8 cellular contexts compared by ENCODE assay signal in genomic region chr9:26975728-26976707, GRCh38. TPM values are rescaled to one million over a fixed set of nuclear protein-coding genes. Genes with fewer than 3 reads are reported as not detected.
DNase-seq lines count a peak whose midpoint lies in the region; ATAC-seq and TF ChIP-seq lines count a peak whose summit lies in the region.

No MANE protein-coding gene starts in this region.

- DNase-seq in activated CD4-positive, alpha-beta T cell treated with anti-CD3 and anti-CD28 coated beads for 48 hours, result peak; percentile 6
- DNase-seq in activated CD4-positive, alpha-beta T cell treated with anti-CD3 and anti-CD28 coated beads, Interleukin-2, amount 50 U/mL, for 48 hours, result no peak
- peak; percentile 20 for DNase-seq in OCI-LY7 (ENCODE audit: low spot score)
- peak; percentile 23 to 51 for DNase-seq in fibroblast of lung (ENCODE audit: low read depth in 2 of 2)
- DNase-seq in trophoblast cell, result peak; percentile 50 to 74

- H2AK5ac ChIP-seq in trophoblast cell (ENCODE audit: low read length), result peak overlapping the region; percentile 13

- peak overlapping the region; percentile 76 for H3K14ac ChIP-seq in trophoblast cell (ENCODE audit: low read length)

- no peaks in the 10 kb centered on the region for H3K27me3 ChIP-seq in fibroblast of lung (ENCODE audit: control insufficient read depth, insufficient read depth, low read length)
- no peaks in the 10 kb centered on the region for H3K27me3 ChIP-seq in trophoblast cell (ENCODE audit: insufficient read depth, low read length)

- no peak overlapping the region for H3K18ac ChIP-seq in trophoblast cell (ENCODE audit: low read length)

- POLR2A ChIA-PET in OCI-LY7 (lab: Charles Lee), result interaction anchor here (0.8 to 0.9 kb wide), 2 partner anchors 14 to 175 kb away, joined by 3 read pairs; no protein-coding TSS in a partner anchor

- H3K9me3 ChIP-seq in OCI-LY7 (ENCODE audit: low read length), result no peaks in the 10 kb centered on the region
- no peaks in the 10 kb centered on the region for H3K9me3 ChIP-seq in fibroblast of lung (ENCODE audit: control insufficient read depth, insufficient read depth, low read depth, low read length)
- no peaks in the 10 kb centered on the region for H3K9me3 ChIP-seq in trophoblast cell (ENCODE audit: insufficient read depth, low read depth, low read length)

- no peaks in the 10 kb centered on the region for H4K20me1 ChIP-seq in OCI-LY7 (ENCODE audit: insufficient read depth, low read length)
- no peaks in the 10 kb centered on the region for H4K20me1 ChIP-seq in fibroblast of lung (ENCODE audit: control insufficient read depth, extremely low read depth, insufficient read depth, low read length)

- WGBS in trophoblast cell (ENCODE audit: extremely low coverage, insufficient coverage, insufficient read length), result no CpG with 5 or more reads among the region's 18 CpGs

- no TSS peak for BruUV-seq in OCI-LY7 (replicated peaks; lab: Mats Ljungman, UMichigan)

- peak overlapping the region; percentile 86 for H2BK120ac ChIP-seq in trophoblast cell (ENCODE audit: insufficient read depth, low read length, poor library complexity)

- H3K23ac ChIP-seq in trophoblast cell (ENCODE audit: low read length), result no peak overlapping the region

- peak overlapping the region; percentile 8 for H4K8ac ChIP-seq in trophoblast cell (ENCODE audit: low read depth, low read length)

- TF ChIP-seq CTCF in OCI-LY7 (conservative IDR thresholded peaks at IDR 0.05; ENCODE audit: low read length) (peak; percentile 56), fibroblast of lung (conservative IDR thresholded peaks at IDR 0.05 in 1 of 2, IDR thresholded peaks at IDR 0.05 in 1 of 2; ENCODE audit: low read depth in 1 of 2, low read length in 2 of 2) (peak; percentile 50 to 52)

- H3K36me3 ChIP-seq in OCI-LY7 (ENCODE audit: insufficient read depth, low read length) (no peaks in the 10 kb centered on the region), fibroblast of lung (ENCODE audit: control insufficient read depth, insufficient read depth, low read length) (no peaks in the 10 kb centered on the region), trophoblast cell (ENCODE audit: control insufficient read depth in 1 of 2, insufficient read depth in 2 of 2, low read length in 2 of 2) (no peaks in the 10 kb centered on the region)

- intact Hi-C loops in OCI-LY7 (cut with micrococcal nuclease; ENCODE audit: unreplicated experiment), result loop anchor here (1.0 kb wide), 1 partner anchor 232 kb away; no protein-coding TSS in a partner anchor

- peak overlapping the region; percentile 84 for H4K91ac ChIP-seq in trophoblast cell (ENCODE audit: low read depth, low read length)

- H3K27ac ChIP-seq in OCI-LY7 (ENCODE audit: low read depth, low read length, poor library complexity, severe bottlenecking), result no peak overlapping the region
- no peak overlapping the region for H3K27ac ChIP-seq in fibroblast of lung (ENCODE audit: insufficient read depth, low read length)
- H3K27ac ChIP-seq in trophoblast cell (ENCODE audit: low read depth, low read length), result no peak overlapping the region

- H3K4me1 ChIP-seq in OCI-LY7 (ENCODE audit: insufficient read depth, low read length, poor library complexity, severe bottlenecking) (no peaks in the 10 kb centered on the region), fibroblast of lung (ENCODE audit: control insufficient read depth, extremely low read depth, insufficient read depth, low read length) (no peaks in the 10 kb centered on the region), trophoblast cell (ENCODE audit: control insufficient read depth in 1 of 2, insufficient read depth in 2 of 2, low read length in 2 of 2) (no peaks in the 10 kb centered on the region)

- H3K79me2 ChIP-seq in OCI-LY7 (ENCODE audit: insufficient read depth, low read depth, low read length), result no peaks in the 10 kb centered on the region
- H3K79me2 ChIP-seq in fibroblast of lung (ENCODE audit: control insufficient read depth, insufficient read depth, low read length), result no peaks in the 10 kb centered on the region
- H3K79me2 ChIP-seq in trophoblast cell (ENCODE audit: control insufficient read depth, insufficient read depth, low read length, poor library complexity), result no peaks in the 10 kb centered on the region

- H3K4me2 ChIP-seq in OCI-LY7 (ENCODE audit: low read length) (no peak overlapping the region), fibroblast of lung (ENCODE audit: extremely low read depth, insufficient read depth, low read length) (no peak overlapping the region), trophoblast cell (ENCODE audit: low read length) (no peak overlapping the region)

- peak overlapping the region; percentile 35 for H4K12ac ChIP-seq in trophoblast cell (ENCODE audit: low read depth, low read length)

- H3K9ac ChIP-seq in fibroblast of lung (ENCODE audit: insufficient read depth, low read length) (no peak overlapping the region), trophoblast cell (ENCODE audit: low read length) (no peak overlapping the region)

- H3K9me2 ChIP-seq in OCI-LY7 (ENCODE audit: insufficient read depth, low read length), result no peaks in the 10 kb centered on the region

- CTCF ChIA-PET in OCI-LY7 (lab: Charles Lee; ENCODE audit: unreplicated experiment), result no interaction called here

- H3K79me1 ChIP-seq in trophoblast cell (ENCODE audit: low read length), result peaks cover 3% of the 10 kb centered on the region

- peak overlapping the region; percentile 51 for H2BK12ac ChIP-seq in trophoblast cell (ENCODE audit: low read length)

- H3K4me3 ChIP-seq in OCI-LY7 (ENCODE audit: low read depth, low read length, poor library complexity, severe bottlenecking), result no peak overlapping the region
- H3K4me3 ChIP-seq in fibroblast of lung (replicated peaks in 1 of 4; ENCODE audit: control extremely low read depth in 1 of 4, insufficient read depth in 1 of 4, low read depth in 3 of 4, low read length in 4 of 4), result no peak overlapping the region
- H3K4me3 ChIP-seq in trophoblast cell (ENCODE audit: low read depth, low read length), result no peak overlapping the region

- no peak overlapping the region for H2AFZ ChIP-seq in OCI-LY7 (ENCODE audit: low read length)
- H2AFZ ChIP-seq in fibroblast of lung (ENCODE audit: low read length), result peak overlapping the region; percentile 47
- no peak overlapping the region for H2AFZ ChIP-seq in trophoblast cell (ENCODE audit: insufficient read depth, low read length, poor library complexity)

- peak overlapping the region; percentile 67 for H2BK5ac ChIP-seq in trophoblast cell (ENCODE audit: low read depth, low read length, poor library complexity)

- ATAC-seq in HG02623 (IDR thresholded peaks at IDR 0.05; ENCODE audit: unreplicated experiment) (no peak), GM21825 (IDR thresholded peaks at IDR 0.05; ENCODE audit: unreplicated experiment) (no peak), HG03159 (IDR thresholded peaks at IDR 0.05; ENCODE audit: unreplicated experiment) (no peak)

- H3K4ac ChIP-seq in trophoblast cell (ENCODE audit: low read depth, low read length), result peak overlapping the region; percentile 34

RNA-seq across cellular contexts. Expression of gene IFT74, which starts 19.8 kb away (rescaled TPM):
- 4.5 and 10.2 TPM in 2 replicates for total RNA-seq in OCI-LY7 (2014; rRNA removed; shearing (Covaris generic))
- total RNA-seq in OCI-LY7 (2022), result 2.6 and 3.4 TPM in 2 replicates
- 14.6 and 18.0 TPM in 2 replicates for total RNA-seq in fibroblast of lung
- polyA plus RNA-seq in fibroblast of lung, result 9.7 and 12.8 TPM in 2 replicates
- 9.6 and 10.5 TPM in 2 replicates for polyA plus RNA-seq in fibroblast of lung (2012)
- polyA minus RNA-seq in fibroblast of lung (ENCODE audit: low replicate concordance), result 0.20 and 1.9 TPM in 2 replicates
- polyA plus RNA-seq in trophoblast cell (2013), result 9.0 and 9.5 TPM in 2 replicates

RNA-seq across cellular contexts. Expression of gene PLAA, which starts 29.0 kb away (rescaled TPM):
- 18.1 and 21.4 TPM in 2 replicates for total RNA-seq in OCI-LY7 (2014; rRNA removed; shearing (Covaris generic))
- total RNA-seq in OCI-LY7 (2022) (31.8 and 33.5 TPM in 2 replicates), fibroblast of lung (36.7 and 38.1 TPM in 2 replicates)
- 29.2 and 31.1 TPM in 2 replicates for polyA plus RNA-seq in fibroblast of lung
- 24.9 and 29.9 TPM in 2 replicates for polyA plus RNA-seq in fibroblast of lung (2012)
- polyA minus RNA-seq in fibroblast of lung (ENCODE audit: low replicate concordance), result 9.2 and 18.3 TPM in 2 replicates
- 45.9 and 47.0 TPM in 2 replicates for polyA plus RNA-seq in trophoblast cell (2013)

RNA-seq across cellular contexts. Expression of gene LRRC19, which starts 29.5 kb away (rescaled TPM):
- not detected in 2 replicates for total RNA-seq in OCI-LY7 (2014; rRNA removed; shearing (Covaris generic))
- total RNA-seq in OCI-LY7 (2022) (not detected in 2 replicates), fibroblast of lung (not detected in 2 replicates)
- polyA plus RNA-seq in fibroblast of lung, result not detected in 2 replicates
- polyA plus RNA-seq in fibroblast of lung (2012), result not detected in 2 replicates
- polyA minus RNA-seq in fibroblast of lung (ENCODE audit: low replicate concordance), result not detected in 2 replicates
- not detected in 2 replicates for polyA plus RNA-seq in trophoblast cell (2013)

Comparison
In these comparisons a context has a peak if more than half of its experiments do, and no peak if none do; other contexts are left out.
1. DNase-seq: peak in activated CD4-positive, alpha-beta T cell treated with anti-CD3 and anti-CD28 coated beads for 48 hours (single experiment), OCI-LY7 (single experiment), fibroblast of lung (2 of 2) and trophoblast cell (2 of 2); none in activated CD4-positive, alpha-beta T cell treated with anti-CD3 and anti-CD28 coated beads, Interleukin-2, amount 50 U/mL, for 48 hours (0 of 2).